Comparison of ENCODE assay signal across 1 cellular context in the genomic region with DNA sequence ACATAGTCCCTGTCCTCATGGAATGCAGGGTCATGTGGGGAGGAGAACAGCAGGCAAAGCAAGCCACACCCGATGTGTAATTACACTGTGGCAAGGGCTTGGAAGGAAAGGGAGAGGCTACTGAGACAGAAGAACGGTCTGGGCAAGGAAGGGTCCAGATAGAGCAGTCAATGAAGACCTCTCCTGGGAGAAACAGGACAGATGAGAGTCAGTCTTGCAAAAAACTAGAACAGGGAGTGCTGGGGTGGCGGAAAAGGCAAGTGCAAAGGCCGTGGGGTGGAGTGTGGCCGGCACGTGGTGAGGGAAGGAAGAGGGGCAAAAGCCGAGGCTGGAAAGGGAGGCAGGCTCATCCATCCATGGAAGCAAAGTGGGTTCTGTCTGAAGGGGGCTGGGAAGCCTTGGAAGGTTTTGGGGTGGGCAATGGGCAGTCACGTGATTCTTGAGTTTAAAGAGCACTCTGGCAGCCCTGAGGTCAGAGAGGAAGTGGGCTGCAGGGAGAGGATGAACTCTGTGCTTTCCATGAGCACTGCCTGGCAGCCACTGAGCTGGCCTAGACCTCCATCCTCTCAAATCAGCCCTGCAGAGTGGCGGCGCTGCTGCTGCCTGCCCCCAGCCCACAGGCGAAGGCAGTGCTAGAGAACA.
TF ChIP-seq lines count a peak whose summit lies in the region.

No MANE protein-coding gene starts in this region.

TF ChIP-seq in HepG2, 621 proteins besides CTCF, POLR2A, EP300 and RAD21 (continued from another document and continues in another):
- TF ChIP-seq ZNF280D (CRISPR knock-in tag; IDR thresholded peaks at IDR 0.05) (no peak), NFYC (CRISPR knock-in tag; IDR thresholded peaks at IDR 0.05) (peak; percentile 43; the same call in 1 of the 2 replicates), RAD51 (IDR thresholded peaks at IDR 0.05; ENCODE audit: borderline replicate concordance) (peak; percentile 91), ZNF883 (CRISPR knock-in tag; IDR thresholded peaks at IDR 0.05; ENCODE audit: not compliant biosample characterization) (peak; percentile 92), SRY (CRISPR knock-in tag; IDR thresholded peaks at IDR 0.05) (no peak; the same call in 1 of the 2 replicates), FLYWCH1 (CRISPR knock-in tag; IDR thresholded peaks at IDR 0.05) (peak; percentile 87), REPIN1 (CRISPR knock-in tag; IDR thresholded peaks at IDR 0.05; ENCODE audit: borderline replicate concordance, low read depth) (peak; percentile 76), MED1 (CRISPR knock-in tag; IDR thresholded peaks at IDR 0.05) (peak; percentile 86), SYNCRIP (IDR thresholded peaks at IDR 0.05; ENCODE audit: insufficient read depth, low read depth, low read length) (no peak), SRSF9 (IDR thresholded peaks at IDR 0.05; ENCODE audit: borderline replicate concordance, insufficient read depth, low read depth, low read length, poor library complexity, severe bottlenecking) (no peak), ZNF264 (CRISPR knock-in tag; IDR thresholded peaks at IDR 0.05) (no peak), ZNF770 (CRISPR knock-in tag; IDR thresholded peaks at IDR 0.05) (peak; percentile 73), MXI1 (IDR thresholded peaks at IDR 0.05; ENCODE audit: borderline replicate concordance, low read depth, low read length) (no peak), ATF1 (CRISPR knock-in tag; IDR thresholded peaks at IDR 0.05) (no peak), HMG20B (CRISPR knock-in tag; conservative IDR thresholded peaks at IDR 0.05) (0 out of 2 replicates have a peak, but pooled peaks have one; percentile 29), FOSL2 (CRISPR knock-in tag; IDR thresholded peaks at IDR 0.05) (0 out of 2 replicates have a peak, but pooled peaks have one; percentile 23), RCOR2 (CRISPR knock-in tag; IDR thresholded peaks at IDR 0.05) (peak; percentile 61; the same call in 1 of the 2 replicates), ZNF513 (CRISPR knock-in tag; conservative IDR thresholded peaks at IDR 0.05) (no peak), JUND (CRISPR knock-in tag; IDR thresholded peaks at IDR 0.05) (no peak), MBD4 (IDR thresholded peaks at IDR 0.05; ENCODE audit: borderline replicate concordance, low read length) (no peak), RFXAP (CRISPR knock-in tag; IDR thresholded peaks at IDR 0.05; ENCODE audit: borderline replicate concordance) (peak; percentile 81; the same call in 1 of the 2 replicates), ZNF567 (CRISPR knock-in tag; IDR thresholded peaks at IDR 0.05; ENCODE audit: borderline replicate concordance) (0 out of 2 replicates have a peak, but pooled peaks have one; percentile 57), ZNF530 (CRISPR knock-in tag; IDR thresholded peaks at IDR 0.05; ENCODE audit: low read depth) (no peak), ZKSCAN5 (CRISPR knock-in tag; IDR thresholded peaks at IDR 0.05) (no peak), KDM2A (CRISPR knock-in tag; IDR thresholded peaks at IDR 0.05; ENCODE audit: borderline replicate concordance, low read depth) (peak; percentile 20; the same call in 1 of the 2 replicates), ZNF614 (CRISPR knock-in tag; IDR thresholded peaks at IDR 0.05; ENCODE audit: borderline replicate concordance) (peak; percentile 53; the same call in 1 of the 2 replicates), MNT (IDR thresholded peaks at IDR 0.05) (peak; percentile 27; the same call in 1 of the 2 replicates), ZBTB21 (CRISPR knock-in tag; IDR thresholded peaks at IDR 0.05) (no peak), ATF7-NPFF (CRISPR knock-in tag; IDR thresholded peaks at IDR 0.05; ENCODE audit: low read depth) (peak; percentile 63; the same call in 1 of the 2 replicates), KLF11 (CRISPR knock-in tag; IDR thresholded peaks at IDR 0.05) (peak; percentile 74; the same call in 1 of the 2 replicates), FOXA3 (CRISPR knock-in tag; IDR thresholded peaks at IDR 0.05) (peak; percentile 46), NR2F2 (IDR thresholded peaks at IDR 0.05; ENCODE audit: borderline replicate concordance, low read depth) (peak; percentile 24; the same call in 1 of the 2 replicates), ZNF839 (CRISPR knock-in tag; IDR thresholded peaks at IDR 0.05; ENCODE audit: borderline replicate concordance) (no peak; the same call in 1 of the 2 replicates), NPAS2 (CRISPR knock-in tag; IDR thresholded peaks at IDR 0.05; ENCODE audit: borderline replicate concordance) (0 out of 2 replicates have a peak, but pooled peaks have one; percentile 56), ZFP36 (IDR thresholded peaks at IDR 0.05; ENCODE audit: borderline replicate concordance, low read depth, low read length, partially characterized antibody) (no peak), RBFOX2 (IDR thresholded peaks at IDR 0.05; ENCODE audit: low read depth, low read length) (no peak)
- TF ChIP-seq, protein P1, sequence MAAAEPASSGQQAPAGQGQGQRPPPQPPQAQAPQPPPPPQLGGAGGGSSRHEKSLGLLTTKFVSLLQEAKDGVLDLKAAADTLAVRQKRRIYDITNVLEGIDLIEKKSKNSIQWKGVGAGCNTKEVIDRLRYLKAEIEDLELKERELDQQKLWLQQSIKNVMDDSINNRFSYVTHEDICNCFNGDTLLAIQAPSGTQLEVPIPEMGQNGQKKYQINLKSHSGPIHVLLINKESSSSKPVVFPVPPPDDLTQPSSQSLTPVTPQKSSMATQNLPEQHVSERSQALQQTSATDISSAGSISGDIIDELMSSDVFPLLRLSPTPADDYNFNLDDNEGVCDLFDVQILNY (CRISPR knock-in tag; conservative IDR thresholded peaks at IDR 0.05), result 0 out of 2 replicates have a peak, but pooled peaks have one; percentile 54
- TF ChIP-seq, protein P2, sequence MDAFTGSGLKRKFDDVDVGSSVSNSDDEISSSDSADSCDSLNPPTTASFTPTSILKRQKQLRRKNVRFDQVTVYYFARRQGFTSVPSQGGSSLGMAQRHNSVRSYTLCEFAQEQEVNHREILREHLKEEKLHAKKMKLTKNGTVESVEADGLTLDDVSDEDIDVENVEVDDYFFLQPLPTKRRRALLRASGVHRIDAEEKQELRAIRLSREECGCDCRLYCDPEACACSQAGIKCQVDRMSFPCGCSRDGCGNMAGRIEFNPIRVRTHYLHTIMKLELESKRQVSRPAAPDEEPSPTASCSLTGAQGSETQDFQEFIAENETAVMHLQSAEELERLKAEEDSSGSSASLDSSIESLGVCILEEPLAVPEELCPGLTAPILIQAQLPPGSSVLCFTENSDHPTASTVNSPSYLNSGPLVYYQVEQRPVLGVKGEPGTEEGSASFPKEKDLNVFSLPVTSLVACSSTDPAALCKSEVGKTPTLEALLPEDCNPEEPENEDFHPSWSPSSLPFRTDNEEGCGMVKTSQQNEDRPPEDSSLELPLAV (CRISPR knock-in tag; conservative IDR thresholded peaks at IDR 0.05; ENCODE audit: low read depth), result no peak
- TF ChIP-seq, protein P3, sequence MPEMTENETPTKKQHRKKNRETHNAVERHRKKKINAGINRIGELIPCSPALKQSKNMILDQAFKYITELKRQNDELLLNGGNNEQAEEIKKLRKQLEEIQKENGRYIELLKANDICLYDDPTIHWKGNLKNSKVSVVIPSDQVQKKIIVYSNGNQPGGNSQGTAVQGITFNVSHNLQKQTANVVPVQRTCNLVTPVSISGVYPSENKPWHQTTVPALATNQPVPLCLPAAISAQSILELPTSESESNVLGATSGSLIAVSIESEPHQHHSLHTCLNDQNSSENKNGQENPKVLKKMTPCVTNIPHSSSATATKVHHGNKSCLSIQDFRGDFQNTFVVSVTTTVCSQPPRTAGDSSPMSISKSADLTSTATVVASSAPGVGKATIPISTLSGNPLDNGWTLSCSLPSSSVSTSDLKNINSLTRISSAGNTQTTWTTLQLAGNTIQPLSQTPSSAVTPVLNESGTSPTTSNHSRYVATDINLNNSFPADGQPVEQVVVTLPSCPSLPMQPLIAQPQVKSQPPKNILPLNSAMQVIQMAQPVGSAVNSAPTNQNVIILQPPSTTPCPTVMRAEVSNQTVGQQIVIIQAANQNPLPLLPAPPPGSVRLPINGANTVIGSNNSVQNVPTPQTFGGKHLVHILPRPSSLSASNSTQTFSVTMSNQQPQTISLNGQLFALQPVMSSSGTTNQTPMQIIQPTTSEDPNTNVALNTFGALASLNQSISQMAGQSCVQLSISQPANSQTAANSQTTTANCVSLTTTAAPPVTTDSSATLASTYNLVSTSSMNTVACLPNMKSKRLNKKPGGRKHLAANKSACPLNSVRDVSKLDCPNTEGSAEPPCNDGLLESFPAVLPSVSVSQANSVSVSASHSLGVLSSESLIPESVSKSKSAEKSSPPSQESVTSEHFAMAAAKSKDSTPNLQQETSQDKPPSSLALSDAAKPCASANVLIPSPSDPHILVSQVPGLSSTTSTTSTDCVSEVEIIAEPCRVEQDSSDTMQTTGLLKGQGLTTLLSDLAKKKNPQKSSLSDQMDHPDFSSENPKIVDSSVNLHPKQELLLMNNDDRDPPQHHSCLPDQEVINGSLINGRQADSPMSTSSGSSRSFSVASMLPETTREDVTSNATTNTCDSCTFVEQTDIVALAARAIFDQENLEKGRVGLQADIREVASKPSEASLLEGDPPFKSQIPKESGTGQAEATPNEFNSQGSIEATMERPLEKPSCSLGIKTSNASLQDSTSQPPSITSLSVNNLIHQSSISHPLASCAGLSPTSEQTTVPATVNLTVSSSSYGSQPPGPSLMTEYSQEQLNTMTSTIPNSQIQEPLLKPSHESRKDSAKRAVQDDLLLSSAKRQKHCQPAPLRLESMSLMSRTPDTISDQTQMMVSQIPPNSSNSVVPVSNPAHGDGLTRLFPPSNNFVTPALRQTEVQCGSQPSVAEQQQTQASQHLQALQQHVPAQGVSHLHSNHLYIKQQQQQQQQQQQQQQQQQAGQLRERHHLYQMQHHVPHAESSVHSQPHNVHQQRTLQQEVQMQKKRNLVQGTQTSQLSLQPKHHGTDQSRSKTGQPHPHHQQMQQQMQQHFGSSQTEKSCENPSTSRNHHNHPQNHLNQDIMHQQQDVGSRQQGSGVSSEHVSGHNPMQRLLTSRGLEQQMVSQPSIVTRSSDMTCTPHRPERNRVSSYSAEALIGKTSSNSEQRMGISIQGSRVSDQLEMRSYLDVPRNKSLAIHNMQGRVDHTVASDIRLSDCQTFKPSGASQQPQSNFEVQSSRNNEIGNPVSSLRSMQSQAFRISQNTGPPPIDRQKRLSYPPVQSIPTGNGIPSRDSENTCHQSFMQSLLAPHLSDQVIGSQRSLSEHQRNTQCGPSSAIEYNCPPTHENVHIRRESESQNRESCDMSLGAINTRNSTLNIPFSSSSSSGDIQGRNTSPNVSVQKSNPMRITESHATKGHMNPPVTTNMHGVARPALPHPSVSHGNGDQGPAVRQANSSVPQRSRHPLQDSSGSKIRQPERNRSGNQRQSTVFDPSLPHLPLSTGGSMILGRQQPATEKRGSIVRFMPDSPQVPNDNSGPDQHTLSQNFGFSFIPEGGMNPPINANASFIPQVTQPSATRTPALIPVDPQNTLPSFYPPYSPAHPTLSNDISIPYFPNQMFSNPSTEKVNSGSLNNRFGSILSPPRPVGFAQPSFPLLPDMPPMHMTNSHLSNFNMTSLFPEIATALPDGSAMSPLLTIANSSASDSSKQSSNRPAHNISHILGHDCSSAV (CRISPR knock-in tag; IDR thresholded peaks at IDR 0.05; ENCODE audit: borderline replicate concordance), result no peak
